13 cellular contexts compared by ENCODE assay signal in the genomic region with DNA sequence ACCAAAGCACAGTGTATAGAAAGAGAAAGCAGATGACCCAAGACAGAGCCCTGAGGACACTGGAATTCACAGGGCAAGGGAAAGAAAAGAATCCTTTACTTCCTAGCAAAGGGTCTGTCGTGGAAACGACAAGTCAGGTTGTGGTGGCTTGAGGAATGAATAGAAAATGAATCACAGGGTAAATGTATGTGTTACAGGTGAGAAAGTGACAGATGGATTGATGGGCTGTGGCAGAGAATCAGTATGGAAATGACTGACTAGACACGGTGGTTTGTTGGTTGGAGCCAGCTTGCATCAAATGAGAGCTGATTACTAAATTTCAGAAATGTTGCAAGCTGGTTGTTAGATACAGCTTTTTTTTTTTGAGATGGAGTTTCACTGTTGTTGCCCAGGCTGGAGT. TPM values are rescaled to one million over a fixed set of nuclear protein-coding genes. Genes with fewer than 3 reads are reported as not detected.
DNase-seq lines count a peak whose midpoint lies in the region; ATAC-seq, FAIRE-seq and TF ChIP-seq lines count a peak whose summit lies in the region.
"Had no signal": no experiment of that assay in that cellular context is flagged by ENCODE, and none has a peak within 500 bp of the region (broad histone marks: within the 10 kb centered on the region; RNA-seq: fewer than 3 reads in every experiment).

No MANE protein-coding gene starts in this region.

- no TSS peak for BruUV-seq in K562 (replicated peaks; lab: Mats Ljungman, UMichigan)

- ATAC-seq in K562 (no peak), HG03442 (IDR thresholded peaks at IDR 0.05; ENCODE audit: unreplicated experiment) (no peak), psoas muscle (no peak), GM21367 (IDR thresholded peaks at IDR 0.05; ENCODE audit: unreplicated experiment) (no peak)

- CTCF ChIA-PET in K562 (lab: Yijun Ruan, JAX; ENCODE audit: low intra/inter-chr PET ratio): no interaction called here

- no peak overlapping the region for H3K9ac ChIP-seq in K562 (ENCODE audit: insufficient read depth in 1 of 2, low read depth in 2 of 2, low read length in 2 of 2)

- no peak for FAIRE-seq in K562 (lab: Jason Lieb, UNC)
- FAIRE-seq: G401.6, keratinocyte had no signal

- no peak for TF ChIP-seq EP300 in K562 (IDR thresholded peaks at IDR 0.05; ENCODE audit: low read length)

- H3K4me3 ChIP-seq in K562: no peak overlapping the region
- no peak overlapping the region for H3K4me3 ChIP-seq in psoas muscle
- H3K4me3 ChIP-seq: thyroid gland had no signal

- H3K9me3 ChIP-seq in K562 (replicated peaks; ENCODE audit: control insufficient read depth, insufficient read depth, low read depth, low read length) (peaks cover 4% of the 10 kb centered on the region; the same call in 1 of the 2 replicates), psoas muscle (no peaks in the 10 kb centered on the region)
- H3K9me3 ChIP-seq: thyroid gland had no signal

- H3K4me1 Mint-ChIP-seq in type B pancreatic cell (ENCODE audit: unreplicated experiment): no peaks in the 10 kb centered on the region

- TF ChIP-seq POLR2A in K562 (conservative IDR thresholded peaks at IDR 0.05): no peak

- H3K27ac ChIP-seq in K562 (ENCODE audit: extremely low read depth, low read depth, low read length) (no peak overlapping the region), psoas muscle (no peak overlapping the region)
- H3K27ac ChIP-seq: thyroid gland had no signal

- H3K4me3 Mint-ChIP-seq in type B pancreatic cell: no peak overlapping the region

- H3K4me1 ChIP-seq in K562 (replicated peaks in 1 of 2; ENCODE audit: control insufficient read depth in 2 of 2, insufficient read depth in 2 of 2, low read length in 2 of 2) (peaks cover 5 to 11% of the 10 kb centered on the region in 2 experiments; a peak in 4 of 5 replicates), psoas muscle (no peaks in the 10 kb centered on the region)
- H3K4me1 ChIP-seq: thyroid gland had no signal

- peak overlapping the region; percentile 26 for H3K27ac Mint-ChIP-seq in type B pancreatic cell

- H3K27me3 Mint-ChIP-seq in type B pancreatic cell: no peaks in the 10 kb centered on the region

- intact Hi-C loops in K562 (cut with micrococcal nuclease): no loop called here
- intact Hi-C loops in psoas muscle (cut with DNase I): no loop called here

- H3K27me3 ChIP-seq in K562 (ENCODE audit: control insufficient read depth in 2 of 2, insufficient read depth in 2 of 2, low read length in 2 of 2) (no peaks in the 10 kb centered on the region), psoas muscle (ENCODE audit: insufficient read depth in 3 of 3, low read length in 2 of 3) (no peaks in the 10 kb centered on the region)
- H3K27me3 ChIP-seq: thyroid gland had no signal

- H3K9me1 ChIP-seq in K562 (ENCODE audit: control insufficient read depth, insufficient read depth, low read length): no peaks in the 10 kb centered on the region

- in situ Hi-C loops in K562 (cut with MboI): no loop called here

- H3K4me2 ChIP-seq in K562 (ENCODE audit: insufficient read depth, low read length): no peak overlapping the region

- POLR2A ChIA-PET in K562 (lab: Yijun Ruan, JAX): interaction anchor here (0.6 to 1.5 kb wide), 3 partner anchors 16 to 1881 kb away, joined by 3 read pairs; no protein-coding TSS in a partner anchor

- DNase-seq in stimulated activated CD4-positive, alpha-beta T cell treated with anti-CD3 and anti-CD28 coated beads, Interleukin-15, amount 100 ng/mL, for 24 hours: peak; percentile 64
- DNase-seq in stimulated activated CD4-positive, alpha-beta T cell treated with anti-CD3 and anti-CD28 coated beads, Interleukin-12 subunit alpha, Interleukin-12 subunit beta, amount 100 ng/mL, for 4 hours: no peak
- peak; percentile 17 for DNase-seq in MV-4-11 (lab: John Stamatoyannopoulos, UW)
- DNase-seq in K562 (ENCODE audit: extremely low read depth in 1 of 4, low spot score in 3 of 4): no peak
- no peak for DNase-seq in type B pancreatic cell (ENCODE audit: extremely low spot score, unreplicated experiment)
- no peak for DNase-seq in psoas muscle
- DNase-seq: NCI-H524, nucleus accumbens, thyroid gland had no signal

- no peak overlapping the region for H2AFZ ChIP-seq in K562 (ENCODE audit: low read depth, low read length)

- H3K79me2 ChIP-seq in K562 (ENCODE audit: control insufficient read depth, insufficient read depth, low read length): no peaks in the 10 kb centered on the region

- WGBS in K562 (ENCODE audit: insufficient coverage, low coverage, missing lambda C conversion rate): 41% methylated on average over 3 of the region's 3 CpGs
- WGBS in psoas muscle, 3 donors: 73 to 74% (median 73%) methylated on average over 3 of the region's 3 CpGs

- TF ChIP-seq CTCF in K562 (IDR thresholded peaks at IDR 0.05 in 2 of 3, conservative IDR thresholded peaks at IDR 0.05 in 1 of 3; ENCODE audit: insufficient read depth in 2 of 3, low read depth in 1 of 3, low read length in 3 of 3): no peak
- no peak for TF ChIP-seq CTCF in type B pancreatic cell (conservative IDR thresholded peaks at IDR 0.05)
- TF ChIP-seq CTCF in psoas muscle (IDR thresholded peaks at IDR 0.05): no peak

- H4K20me1 ChIP-seq in K562 (replicated peaks; ENCODE audit: control insufficient read depth, insufficient read depth, low read length): no peaks in the 10 kb centered on the region

- no peaks in the 10 kb centered on the region for H3K36me3 Mint-ChIP-seq in type B pancreatic cell

- H3K36me3 ChIP-seq in K562 (ENCODE audit: control insufficient read depth, insufficient read depth, low read length): peaks cover 3% of the 10 kb centered on the region; the same call in 1 of the 3 replicates
- H3K36me3 ChIP-seq in psoas muscle (ENCODE audit: insufficient read depth in 1 of 2, low read depth in 1 of 2): no peaks in the 10 kb centered on the region
- H3K36me3 ChIP-seq: thyroid gland had no signal

- TF ChIP-seq RAD21 in K562 (CRISPR knock-in tag; conservative IDR thresholded peaks at IDR 0.05 in 1 of 2, IDR thresholded peaks at IDR 0.05 in 1 of 2): no peak

- H3K9me3 Mint-ChIP-seq in type B pancreatic cell: peaks cover 4% of the 10 kb centered on the region

TF ChIP-seq in K562, 482 proteins besides CTCF, POLR2A, EP300 and RAD21:
- TF ChIP-seq ETS2 (tag; IDR thresholded peaks at IDR 0.05; ENCODE audit: borderline replicate concordance, poor library complexity, severe bottlenecking) (no peak), MEIS2 (IDR thresholded peaks at IDR 0.05; ENCODE audit: partially characterized antibody) (peak; percentile 13), ZKSCAN8 (CRISPR knock-in tag; IDR thresholded peaks at IDR 0.05) (no peak)
- TF ChIP-seq, protein P1, sequence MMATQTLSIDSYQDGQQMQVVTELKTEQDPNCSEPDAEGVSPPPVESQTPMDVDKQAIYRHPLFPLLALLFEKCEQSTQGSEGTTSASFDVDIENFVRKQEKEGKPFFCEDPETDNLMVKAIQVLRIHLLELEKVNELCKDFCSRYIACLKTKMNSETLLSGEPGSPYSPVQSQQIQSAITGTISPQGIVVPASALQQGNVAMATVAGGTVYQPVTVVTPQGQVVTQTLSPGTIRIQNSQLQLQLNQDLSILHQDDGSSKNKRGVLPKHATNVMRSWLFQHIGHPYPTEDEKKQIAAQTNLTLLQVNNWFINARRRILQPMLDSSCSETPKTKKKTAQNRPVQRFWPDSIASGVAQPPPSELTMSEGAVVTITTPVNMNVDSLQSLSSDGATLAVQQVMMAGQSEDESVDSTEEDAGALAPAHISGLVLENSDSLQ (IDR thresholded peaks at IDR 0.05): 0 out of 2 replicates have a peak, but pooled peaks have one; percentile 23
- TF ChIP-seq, protein P2, sequence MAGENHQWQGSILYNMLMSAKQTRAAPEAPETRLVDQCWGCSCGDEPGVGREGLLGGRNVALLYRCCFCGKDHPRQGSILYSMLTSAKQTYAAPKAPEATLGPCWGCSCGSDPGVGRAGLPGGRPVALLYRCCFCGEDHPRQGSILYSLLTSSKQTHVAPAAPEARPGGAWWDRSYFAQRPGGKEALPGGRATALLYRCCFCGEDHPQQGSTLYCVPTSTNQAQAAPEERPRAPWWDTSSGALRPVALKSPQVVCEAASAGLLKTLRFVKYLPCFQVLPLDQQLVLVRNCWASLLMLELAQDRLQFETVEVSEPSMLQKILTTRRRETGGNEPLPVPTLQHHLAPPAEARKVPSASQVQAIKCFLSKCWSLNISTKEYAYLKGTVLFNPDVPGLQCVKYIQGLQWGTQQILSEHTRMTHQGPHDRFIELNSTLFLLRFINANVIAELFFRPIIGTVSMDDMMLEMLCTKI (IDR thresholded peaks at IDR 0.05; ENCODE audit: partially characterized antibody): no peak

RNA-seq across cellular contexts. Expression of a gene that starts 46.9 kb away (rescaled TPM):
- total RNA-seq in K562 (2011; cell fraction: chromatin; rRNA removed; ENCODE audit: low replicate concordance): 116 and 315 TPM in 2 replicates
- 52.7 and 78.6 TPM in 2 replicates for total RNA-seq in K562 (2011; cell fraction: nucleolus; rRNA removed)
- 175 and 257 TPM in 2 replicates for total RNA-seq in K562 (2011; cell fraction: nucleoplasm; rRNA removed)
- total RNA-seq in K562 (2014; rRNA removed): 316 and 345 TPM in 2 replicates
- 620 and 713 TPM in 2 replicates for total RNA-seq in K562 (2014; rRNA removed; fragmentation: Illumina TruSeq; extraction: Trizol)
- 585 and 652 TPM in 2 replicates for total RNA-seq in K562 (2015; rRNA removed; fragmentation: Illumina TruSeq; extraction: Trizol)
- total RNA-seq in K562 (2021): 429 and 432 TPM in 2 replicates
- polyA plus RNA-seq in K562 (2011; rRNA removed): 785 and 870 TPM in 2 replicates
- polyA plus RNA-seq in K562 (2011; cell fraction: cytosol; rRNA removed): 63.7 and 209 TPM in 2 replicates
- 124 and 204 TPM in 2 replicates for polyA plus RNA-seq in K562 (2011; cell fraction: nucleus; rRNA removed)
- polyA plus RNA-seq in K562 (2012): 386 and 493 TPM in 2 replicates
- 528 and 852 TPM in 2 replicates for polyA plus RNA-seq in K562 (2014; fragmentation: Illumina TruSeq; extraction: Trizol)
- polyA plus RNA-seq in K562 (2014; fragmentation: Nextera tagmentation; extraction: Ambion mirVana): 100 to 1,000 TPM; 197 to 480 TPM
- 219 and 255 TPM in 2 replicates for polyA plus RNA-seq in K562 (2014; rRNA removed)
- 693 and 694 TPM in 2 replicates for polyA minus RNA-seq in K562 (2011; rRNA and poly(A)+ RNA removed)
- 406 and 559 TPM in 2 replicates for polyA minus RNA-seq in K562 (2011; cell fraction: cytosol; rRNA and poly(A)+ RNA removed)
- 36.6 and 130 TPM in 2 replicates for polyA minus RNA-seq in K562 (2011; cell fraction: nucleus; rRNA and poly(A)+ RNA removed)
- total RNA-seq in type B pancreatic cell (ENCODE audit: low replicate concordance): 150 and 179 TPM in 2 replicates
- 100 to 1,000 TPM; 290 to 532 (median 433) TPM for total RNA-seq in psoas muscle
- 100 to 1,000 TPM; 246 to 729 (median 300) TPM for polyA plus RNA-seq in psoas muscle

Comparison
In these comparisons a context has a peak if more than half of its experiments do, and no peak if none do; other contexts are left out.
1. DNase-seq: peak in stimulated activated CD4-positive, alpha-beta T cell treated with anti-CD3 and anti-CD28 coated beads, Interleukin-15, amount 100 ng/mL, for 24 hours (single experiment) and MV-4-11 (single experiment); none in stimulated activated CD4-positive, alpha-beta T cell treated with anti-CD3 and anti-CD28 coated beads, Interleukin-12 subunit alpha, Interleukin-12 subunit beta, amount 100 ng/mL, for 4 hours (single experiment), K562 (0 of 4), type B pancreatic cell (single experiment) and psoas muscle (0 of 2).